Comparison of ENCODE assay signal across 23 cellular contexts in the genomic region with DNA sequence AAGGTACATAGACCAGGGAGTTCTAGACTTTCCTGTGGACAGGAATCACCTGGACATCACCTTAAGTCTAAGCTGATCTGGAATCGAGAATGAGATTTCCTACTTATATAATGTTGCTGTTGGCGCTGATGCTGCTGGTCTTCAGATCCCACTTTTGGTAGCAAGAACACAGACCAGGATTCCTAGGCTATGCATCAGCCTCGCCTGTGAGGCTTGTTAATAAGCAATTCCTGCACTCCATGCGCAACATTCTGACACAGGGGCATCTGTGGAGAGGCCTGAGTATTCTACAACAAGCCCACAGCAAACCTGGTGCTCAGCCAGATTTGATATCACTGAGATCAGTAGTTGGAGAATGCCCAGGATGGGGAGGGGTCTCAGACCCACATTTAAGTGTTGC. TPM values are rescaled to one million over a fixed set of nuclear protein-coding genes. Genes with fewer than 3 reads are reported as not detected.
A peak's percentile ranks its signal among the peaks of the same experiment; 100 is the strongest.
DNase-seq lines count a peak whose midpoint lies in the region; ATAC-seq and TF ChIP-seq lines count a peak whose summit lies in the region.
"Had no signal": no experiment of that assay in that cellular context is flagged by ENCODE, and none has a peak within 500 bp of the region (broad histone marks: within the 10 kb centered on the region; RNA-seq: fewer than 3 reads in every experiment).

No MANE protein-coding gene starts in this region.

- peaks cover 28% of the 10 kb centered on the region for H3K4me1 ChIP-seq in SJSA1 (replicated peaks)
- H3K4me1 ChIP-seq: HAP-1 had no signal

- H3K4me3 ChIP-seq in SJSA1 (no peak overlapping the region), dorsolateral prefrontal cortex (no peak overlapping the region)
- H3K4me3 ChIP-seq: BLaER1, GM23338, HAP-1 had no signal

- no peaks in the 10 kb centered on the region for H3K9me3 Mint-ChIP-seq in osteocyte (ENCODE audit: unreplicated experiment)
- peaks cover 4% of the 10 kb centered on the region for H3K9me3 Mint-ChIP-seq in glutamatergic neuron (ENCODE audit: unreplicated experiment)
- H3K9me3 Mint-ChIP-seq: IgD-negative memory B cell had no signal

- H3K36me3 Mint-ChIP-seq in osteocyte (ENCODE audit: unreplicated experiment): peaks cover 13% of the 10 kb centered on the region
- peaks cover 5% of the 10 kb centered on the region for H3K36me3 Mint-ChIP-seq in glutamatergic neuron (ENCODE audit: unreplicated experiment)

- H3K9me3 ChIP-seq in SJSA1 (replicated peaks): no peaks in the 10 kb centered on the region
- H3K9me3 ChIP-seq: HAP-1 had no signal

- H3K4me3 Mint-ChIP-seq in osteocyte (ENCODE audit: unreplicated experiment): no peak overlapping the region
- no peak overlapping the region for H3K4me3 Mint-ChIP-seq in glutamatergic neuron (ENCODE audit: unreplicated experiment)
- H3K4me3 Mint-ChIP-seq: CD4-positive, CD25-positive, alpha-beta regulatory T cell; GM23338 had no signal

- H3K27ac Mint-ChIP-seq in osteocyte (ENCODE audit: unreplicated experiment): peak overlapping the region; percentile 84
- H3K27ac Mint-ChIP-seq in glutamatergic neuron (ENCODE audit: unreplicated experiment): no peak overlapping the region
- H3K27ac Mint-ChIP-seq: CD4-positive, CD25-positive, alpha-beta regulatory T cell; GM23338 had no signal

- intact Hi-C loops in dorsolateral prefrontal cortex (cut with DNase I): no loop called here

- H3K27me3 Mint-ChIP-seq in osteocyte (ENCODE audit: unreplicated experiment): no peaks in the 10 kb centered on the region
- H3K27me3 Mint-ChIP-seq in glutamatergic neuron (ENCODE audit: unreplicated experiment): no peaks in the 10 kb centered on the region
- H3K27me3 Mint-ChIP-seq: CD4-positive, CD25-positive, alpha-beta regulatory T cell; IgD-negative memory B cell had no signal

- H3K27ac ChIP-seq in SJSA1 (peak overlapping the region; percentile 43; the same call in 1 of the 2 replicates), dorsolateral prefrontal cortex (peak overlapping the region in 52 of 59 donors; percentile 2 to 81 (median 54))
- H3K27ac ChIP-seq: BLaER1 had no signal

- ATAC-seq in HG03521 (IDR thresholded peaks at IDR 0.05; ENCODE audit: unreplicated experiment) (no peak), GM18873 (IDR thresholded peaks at IDR 0.05; ENCODE audit: low FRiP score, unreplicated experiment) (no peak)
- ATAC-seq: GM23338 had no signal

- H3K27me3 ChIP-seq in SJSA1 (replicated peaks): no peaks in the 10 kb centered on the region; the same call in 1 of the 2 replicates
- no peaks in the 10 kb centered on the region for H3K27me3 ChIP-seq in dorsolateral prefrontal cortex
- H3K27me3 ChIP-seq: BLaER1 had no signal

- peaks cover 34% of the 10 kb centered on the region for H3K4me1 Mint-ChIP-seq in osteocyte (ENCODE audit: unreplicated experiment)
- no peaks in the 10 kb centered on the region for H3K4me1 Mint-ChIP-seq in glutamatergic neuron (ENCODE audit: low read depth, unreplicated experiment)
- H3K4me1 Mint-ChIP-seq: GM23338 had no signal

- TF ChIP-seq CTCF in dorsolateral prefrontal cortex (IDR thresholded peaks at IDR 0.05 in 54 of 56, conservative IDR thresholded peaks at IDR 0.05 in 2 of 56; ENCODE audit: low read depth in 1 of 56, partially characterized antibody in 56 of 56) (no peak), osteocyte (IDR thresholded peaks at IDR 0.05) (no peak), glutamatergic neuron (IDR thresholded peaks at IDR 0.05; ENCODE audit: partially characterized antibody, unreplicated experiment) (no peak)

- no peaks in the 10 kb centered on the region for H3K36me3 ChIP-seq in SJSA1

- DNase-seq in EH (ENCODE audit: low read depth): peak; percentile 54
- DNase-seq in SJSA1 (ENCODE audit: low read depth in 1 of 2, low spot score in 2 of 2): no peak
- DNase-seq in dorsolateral prefrontal cortex: no peak
- DNase-seq in osteocyte (ENCODE audit: extremely low spot score, unreplicated experiment): no peak
- no peak for DNase-seq in glutamatergic neuron
- DNase-seq in NCI-H187 (lab: John Stamatoyannopoulos, UW): no peak
- DNase-seq: 8988T; CD4-positive, CD25-positive, alpha-beta regulatory T cell; DMS153; DND-41; NCI-H1092; NCI-H1436; NCI-H187 treated with DMSO at 0.1 percent for 48 hours; NCI-H446; NCI-H526; Right ventricle myocardium superior; RPMI8226 had no signal

RNA-seq across cellular contexts. Expression of gene TRIM26, which starts 52.0 kb away (rescaled TPM):
- 27.2 and 56.4 TPM in 2 replicates for total RNA-seq in SJSA1 (2014; rRNA removed; shearing (Covaris generic))
- total RNA-seq in dorsolateral prefrontal cortex (10 to 100 TPM; 22.4 to 51.1 (median 31.6) TPM), osteocyte (39.8 and 41.8 TPM in 2 replicates), glutamatergic neuron (ENCODE audit: unreplicated experiment) (58.5 TPM)
